ENCODE assay signal across 1 cellular context in the genomic region with DNA sequence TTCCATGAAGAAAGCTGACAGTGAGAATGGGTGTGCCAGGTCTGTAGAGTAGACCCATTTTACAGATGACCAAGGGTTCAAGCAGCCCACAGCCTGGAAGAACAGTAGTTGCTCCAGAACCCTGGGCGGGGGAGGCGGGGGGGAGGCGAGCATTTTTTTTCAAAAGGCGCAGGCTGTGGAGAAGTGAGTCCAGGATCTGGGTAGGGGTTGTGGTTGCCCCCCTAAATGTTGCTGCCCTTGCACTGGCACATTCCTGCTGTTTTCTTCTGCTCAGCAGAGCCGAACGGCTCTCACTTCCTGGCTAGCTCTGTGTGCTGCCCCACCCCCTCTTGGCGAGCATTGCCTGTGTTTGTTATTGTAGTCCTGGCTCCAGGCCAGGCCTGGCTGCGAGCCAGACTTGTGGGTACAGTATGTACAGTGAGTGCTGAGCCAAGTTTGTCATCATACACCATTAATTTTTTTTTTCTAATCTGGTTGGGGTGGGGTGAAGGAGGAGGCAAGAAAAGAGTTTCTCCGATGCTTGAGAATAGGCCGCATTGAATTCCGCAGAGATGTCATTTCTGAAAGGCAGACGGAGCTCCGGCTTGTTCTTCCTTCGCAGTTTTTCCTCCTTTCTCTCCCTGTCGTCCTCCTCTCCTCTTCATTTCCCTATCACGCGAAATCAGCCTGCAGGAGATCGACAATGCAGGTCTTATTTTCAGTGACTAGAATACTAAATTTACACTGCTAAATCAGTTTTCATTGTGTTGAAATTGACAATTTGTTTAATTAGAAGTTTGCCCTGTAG.
A peak's percentile ranks its signal among the peaks of the same experiment; 100 is the strongest.
TF ChIP-seq lines count a peak whose summit lies in the region.

No MANE protein-coding gene starts in this region.

TF ChIP-seq in PFSK-1, 5 proteins besides CTCF, POLR2A, EP300 and RAD21 (continued from another document):
- TF ChIP-seq, protein P1, sequence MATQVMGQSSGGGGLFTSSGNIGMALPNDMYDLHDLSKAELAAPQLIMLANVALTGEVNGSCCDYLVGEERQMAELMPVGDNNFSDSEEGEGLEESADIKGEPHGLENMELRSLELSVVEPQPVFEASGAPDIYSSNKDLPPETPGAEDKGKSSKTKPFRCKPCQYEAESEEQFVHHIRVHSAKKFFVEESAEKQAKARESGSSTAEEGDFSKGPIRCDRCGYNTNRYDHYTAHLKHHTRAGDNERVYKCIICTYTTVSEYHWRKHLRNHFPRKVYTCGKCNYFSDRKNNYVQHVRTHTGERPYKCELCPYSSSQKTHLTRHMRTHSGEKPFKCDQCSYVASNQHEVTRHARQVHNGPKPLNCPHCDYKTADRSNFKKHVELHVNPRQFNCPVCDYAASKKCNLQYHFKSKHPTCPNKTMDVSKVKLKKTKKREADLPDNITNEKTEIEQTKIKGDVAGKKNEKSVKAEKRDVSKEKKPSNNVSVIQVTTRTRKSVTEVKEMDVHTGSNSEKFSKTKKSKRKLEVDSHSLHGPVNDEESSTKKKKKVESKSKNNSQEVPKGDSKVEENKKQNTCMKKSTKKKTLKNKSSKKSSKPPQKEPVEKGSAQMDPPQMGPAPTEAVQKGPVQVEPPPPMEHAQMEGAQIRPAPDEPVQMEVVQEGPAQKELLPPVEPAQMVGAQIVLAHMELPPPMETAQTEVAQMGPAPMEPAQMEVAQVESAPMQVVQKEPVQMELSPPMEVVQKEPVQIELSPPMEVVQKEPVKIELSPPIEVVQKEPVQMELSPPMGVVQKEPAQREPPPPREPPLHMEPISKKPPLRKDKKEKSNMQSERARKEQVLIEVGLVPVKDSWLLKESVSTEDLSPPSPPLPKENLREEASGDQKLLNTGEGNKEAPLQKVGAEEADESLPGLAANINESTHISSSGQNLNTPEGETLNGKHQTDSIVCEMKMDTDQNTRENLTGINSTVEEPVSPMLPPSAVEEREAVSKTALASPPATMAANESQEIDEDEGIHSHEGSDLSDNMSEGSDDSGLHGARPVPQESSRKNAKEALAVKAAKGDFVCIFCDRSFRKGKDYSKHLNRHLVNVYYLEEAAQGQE (IDR thresholded peaks at IDR 0.05; ENCODE audit: insufficient read depth in 1 of 2, low read depth in 2 of 2, low read length in 2 of 2): peak; percentile 23 to 79; a peak in 2 of 4 replicates
- TF ChIP-seq SIN3A (IDR thresholded peaks at IDR 0.05; ENCODE audit: borderline replicate concordance, insufficient read depth, low read length): peak; percentile 89; the same call in 1 of the 2 replicates
TF ChIP-seq in PFSK-1: peak in this region for 4.
